In genomic region chr14:22875003-22875747, GRCh38 we compare ENCODE assay signal across 23 cellular contexts. TPM values are rescaled to one million over a fixed set of nuclear protein-coding genes. Genes with fewer than 3 reads are reported as not detected.
A peak's percentile ranks its signal among the peaks of the same experiment; 100 is the strongest.
DNase-seq lines count a peak whose midpoint lies in the region; ATAC-seq and TF ChIP-seq lines count a peak whose summit lies in the region.
"Had no signal": no experiment of that assay in that cellular context is flagged by ENCODE, and none has a peak within 500 bp of the region (broad histone marks: within the 10 kb centered on the region; RNA-seq: fewer than 3 reads in every experiment).

No MANE protein-coding gene starts in this region.

- no peaks in the 10 kb centered on the region for H3K9me3 Mint-ChIP-seq in activated CD4-positive, alpha-beta T cell treated with anti-CD3 and anti-CD28 coated beads, Interleukin-2, amount 10 ng/mL, durations not matched to agents 7 days and 5 days
- no peaks in the 10 kb centered on the region for H3K9me3 Mint-ChIP-seq in activated CD4-positive, alpha-beta T cell treated with anti-CD3 and anti-CD28 coated beads for 36 hours (ENCODE audit: low read depth)
- no peaks in the 10 kb centered on the region for H3K9me3 Mint-ChIP-seq in endothelial cell (ENCODE audit: unreplicated experiment)
- H3K9me3 Mint-ChIP-seq: GM23338 had no signal

- no peak overlapping the region for H2BK15ac ChIP-seq in neuronal stem cell (ENCODE audit: low read length)

- no peaks in the 10 kb centered on the region for H3K27me3 Mint-ChIP-seq in activated CD4-positive, alpha-beta T cell treated with anti-CD3 and anti-CD28 coated beads, Interleukin-2, amount 10 ng/mL, durations not matched to agents 7 days and 5 days
- H3K27me3 Mint-ChIP-seq in activated CD4-positive, alpha-beta T cell treated with anti-CD3 and anti-CD28 coated beads for 36 hours = no peaks in the 10 kb centered on the region
- H3K27me3 Mint-ChIP-seq in endothelial cell (ENCODE audit: unreplicated experiment) = peaks cover 6% of the 10 kb centered on the region
- H3K27me3 Mint-ChIP-seq: B cell had no signal

- no peaks in the 10 kb centered on the region for H3K79me1 ChIP-seq in neuronal stem cell (ENCODE audit: low read depth, low read length)

- peaks cover 25% of the 10 kb centered on the region for H3K4me1 Mint-ChIP-seq in activated CD4-positive, alpha-beta T cell treated with anti-CD3 and anti-CD28 coated beads, Interleukin-2, amount 10 ng/mL, durations not matched to agents 7 days and 5 days
- peaks cover 29% of the 10 kb centered on the region for H3K4me1 Mint-ChIP-seq in activated CD4-positive, alpha-beta T cell treated with anti-CD3 and anti-CD28 coated beads for 36 hours
- H3K4me1 Mint-ChIP-seq in endothelial cell (ENCODE audit: unreplicated experiment) = peaks cover 13% of the 10 kb centered on the region

- no peak overlapping the region for H2BK5ac ChIP-seq in neuronal stem cell (ENCODE audit: low read length)

- H3K27me3 ChIP-seq in neuronal stem cell (ENCODE audit: control insufficient read depth in 3 of 3, insufficient read depth in 3 of 3, low read depth in 1 of 3, low read length in 3 of 3) = no peaks in the 10 kb centered on the region
- H3K27me3 ChIP-seq: Peyer's patch had no signal

- WGBS in neuronal stem cell (ENCODE audit: extremely low coverage in 2 of 2, insufficient read length in 2 of 2, insufficient replicate concordance in 1 of 2), 2 donors = no CpG with 5 or more reads among the region's 15 CpGs

- H3K4me3 ChIP-seq in neuronal stem cell (ENCODE audit: low read length in 2 of 2) = peak overlapping the region in 1 of 2 donors; percentile 53
- H3K4me3 ChIP-seq: GM23338, HAP-1, Peyer's patch had no signal

- no peak overlapping the region for H4K91ac ChIP-seq in neuronal stem cell (ENCODE audit: low read depth, low read length, poor library complexity)

- POLR2A ChIA-PET in activated CD4-positive, alpha-beta T cell treated with anti-CD3 and anti-CD28 coated beads, Interleukin-2, amount 10 ng/mL, durations not matched to agents 7 days and 5 days (lab: Charles Lee) = no interaction called here
- POLR2A ChIA-PET in activated CD4-positive, alpha-beta T cell treated with anti-CD3 and anti-CD28 coated beads for 36 hours (lab: Charles Lee) = no interaction called here

- H3K9ac ChIP-seq in neuronal stem cell (ENCODE audit: low read depth, low read length, poor library complexity) = no peak overlapping the region
- H3K9ac ChIP-seq: SK-N-SH had no signal

- no peaks in the 10 kb centered on the region for H3K9me3 ChIP-seq in neuronal stem cell (replicated peaks in 1 of 2; ENCODE audit: control insufficient read depth in 2 of 2, insufficient read depth in 1 of 2, low read depth in 1 of 2, low read length in 2 of 2)
- H3K9me3 ChIP-seq: HAP-1, Peyer's patch, SK-N-SH had no signal

- DNase-seq in activated CD4-positive, alpha-beta T cell treated with anti-CD3 and anti-CD28 coated beads, Interleukin-2, amount 10 ng/mL, durations not matched to agents 7 days and 5 days = no peak
- DNase-seq in activated CD4-positive, alpha-beta T cell treated with anti-CD3 and anti-CD28 coated beads for 36 hours = no peak
- DNase-seq in neuronal stem cell (ENCODE audit: low spot score) = no peak
- no peak for DNase-seq in endothelial cell (ENCODE audit: low spot score)
- no peak for DNase-seq in NCI-H69 (lab: John Stamatoyannopoulos, UW)
- DNase-seq in cerebellar cortex (ENCODE audit: low spot score) = no peak
- DNase-seq: Calu3, DMS79 treated with DMSO at 0.1 percent for 48 hours, IMR-90, NCI-H1092, NCI-H1417 treated with DMSO at 0.1 percent for 48 hours, NCI-H1694 treated with DMSO at 0.1 percent for 48 hours, NCI-H2081, NCI-H2227 treated with DMSO at 0.1 percent for 48 hours, NCI-H526 treated with DMSO at 0.1 percent for 48 hours, Peyer's patch, SK-N-SH had no signal

- TF ChIP-seq CTCF in endothelial cell (IDR thresholded peaks at IDR 0.05; ENCODE audit: unreplicated experiment) = no peak

- H2AFZ ChIP-seq in neuronal stem cell (ENCODE audit: low read length) = no peak overlapping the region
- H2AFZ ChIP-seq: GM23338 had no signal

- H3K27ac Mint-ChIP-seq in activated CD4-positive, alpha-beta T cell treated with anti-CD3 and anti-CD28 coated beads, Interleukin-2, amount 10 ng/mL, durations not matched to agents 7 days and 5 days = peak overlapping the region; percentile 14
- no peak overlapping the region for H3K27ac Mint-ChIP-seq in activated CD4-positive, alpha-beta T cell treated with anti-CD3 and anti-CD28 coated beads for 36 hours
- no peak overlapping the region for H3K27ac Mint-ChIP-seq in endothelial cell (ENCODE audit: unreplicated experiment)
- H3K27ac Mint-ChIP-seq: GM23338 had no signal

- H3K18ac ChIP-seq in neuronal stem cell (ENCODE audit: low read length) = no peak overlapping the region

- intact Hi-C loops in activated CD4-positive, alpha-beta T cell treated with anti-CD3 and anti-CD28 coated beads for 36 hours (cut with DNase I, micrococcal nuclease) = no loop called here

- CTCF ChIA-PET in activated CD4-positive, alpha-beta T cell treated with anti-CD3 and anti-CD28 coated beads, Interleukin-2, amount 10 ng/mL, durations not matched to agents 7 days and 5 days (lab: Charles Lee) = interaction anchor here (1.4 to 5.2 kb wide), 4 partner anchors 10 to 44 kb away, joined by 4 to 50 read pairs (median 20); no protein-coding TSS in a partner anchor
- CTCF ChIA-PET in activated CD4-positive, alpha-beta T cell treated with anti-CD3 and anti-CD28 coated beads for 36 hours (lab: Charles Lee) = interaction anchor here (1.4 to 6.7 kb wide), 3 partner anchors 12 to 52 kb away, joined by 5 to 66 read pairs (median 23); no protein-coding TSS in a partner anchor

- H3K27ac ChIP-seq in neuronal stem cell (replicated peaks; ENCODE audit: low read length) = no peak overlapping the region
- H3K27ac ChIP-seq: 22Rv1, C4-2B, Peyer's patch had no signal

- peaks cover 1 to 2% of the 10 kb centered on the region in 2 donors for H3K4me1 ChIP-seq in neuronal stem cell (ENCODE audit: control insufficient read depth in 2 of 2, insufficient read depth in 1 of 2, low read depth in 1 of 2, low read length in 2 of 2)

- no peak overlapping the region for H4K8ac ChIP-seq in neuronal stem cell (ENCODE audit: low read depth, low read length)

- H3K36me3 Mint-ChIP-seq in activated CD4-positive, alpha-beta T cell treated with anti-CD3 and anti-CD28 coated beads, Interleukin-2, amount 10 ng/mL, durations not matched to agents 7 days and 5 days (ENCODE audit: low read depth) = peaks cover 40% of the 10 kb centered on the region
- peaks cover 35% of the 10 kb centered on the region for H3K36me3 Mint-ChIP-seq in activated CD4-positive, alpha-beta T cell treated with anti-CD3 and anti-CD28 coated beads for 36 hours (ENCODE audit: low read depth)
- peaks cover 42% of the 10 kb centered on the region for H3K36me3 Mint-ChIP-seq in endothelial cell (ENCODE audit: low read depth, unreplicated experiment)

- peaks cover 8 to 29% of the 10 kb centered on the region in 2 donors for H3K36me3 ChIP-seq in neuronal stem cell (replicated peaks in 1 of 2; ENCODE audit: control insufficient read depth in 2 of 2, insufficient read depth in 2 of 2, low read length in 2 of 2)

- TF ChIP-seq EP300 in Ishikawa (IDR thresholded peaks at IDR 0.05; ENCODE audit: borderline replicate concordance) = no peak

- peak overlapping the region; percentile 2 for H3K4ac ChIP-seq in neuronal stem cell (ENCODE audit: low read length)

- H3K4me3 Mint-ChIP-seq in activated CD4-positive, alpha-beta T cell treated with anti-CD3 and anti-CD28 coated beads, Interleukin-2, amount 10 ng/mL, durations not matched to agents 7 days and 5 days = no peak overlapping the region
- no peak overlapping the region for H3K4me3 Mint-ChIP-seq in activated CD4-positive, alpha-beta T cell treated with anti-CD3 and anti-CD28 coated beads for 36 hours
- no peak overlapping the region for H3K4me3 Mint-ChIP-seq in endothelial cell (ENCODE audit: unreplicated experiment)
- H3K4me3 Mint-ChIP-seq: B cell, GM23338 had no signal

- no peak overlapping the region for H2BK120ac ChIP-seq in neuronal stem cell (ENCODE audit: low read depth, low read length)

- H3K23ac ChIP-seq in neuronal stem cell (ENCODE audit: low read depth, low read length, poor library complexity) = peak overlapping the region; percentile 71

- no peak overlapping the region for H2BK12ac ChIP-seq in neuronal stem cell (ENCODE audit: low read length)

- no peak overlapping the region for H3K4me2 ChIP-seq in neuronal stem cell (ENCODE audit: insufficient read depth, low read length, poor library complexity, severe bottlenecking)
- H3K4me2 ChIP-seq: GM23338, SK-N-SH had no signal

- H2AK5ac ChIP-seq in neuronal stem cell (ENCODE audit: low read depth, low read length) = no peak overlapping the region

- ATAC-seq in activated CD4-positive, alpha-beta T cell treated with anti-CD3 and anti-CD28 coated beads for 36 hours = no peak
- ATAC-seq: GM23338 had no signal

- TF ChIP-seq RAD21 in Ishikawa (IDR thresholded peaks at IDR 0.05; ENCODE audit: low read depth) = no peak

- no peak overlapping the region for H3K14ac ChIP-seq in neuronal stem cell (ENCODE audit: low read length)

RNA-seq across cellular contexts. Expression of gene LRP10, which starts 3.6 kb away (rescaled TPM):
- 10 to 100 TPM; 60.0 to 63.5 TPM for total RNA-seq in activated CD4-positive, alpha-beta T cell treated with anti-CD3 and anti-CD28 coated beads, Interleukin-2, amount 10 ng/mL, durations not matched to agents 7 days and 5 days
- total RNA-seq in activated CD4-positive, alpha-beta T cell treated with anti-CD3 and anti-CD28 coated beads for 36 hours = 10 to 100 TPM; 36.3 to 41.8 TPM
- 4.7 TPM for polyA plus RNA-seq in neuronal stem cell (2013, experiment 1 of 2)
- polyA plus RNA-seq in neuronal stem cell (2013, experiment 2 of 2) = 4.6 TPM
- total RNA-seq in endothelial cell (ENCODE audit: unreplicated experiment) = 105 TPM

RNA-seq across cellular contexts. Expression of gene REM2, which starts 7.8 kb away (rescaled TPM):
- under 1 TPM; 0.52 to 0.69 TPM for total RNA-seq in activated CD4-positive, alpha-beta T cell treated with anti-CD3 and anti-CD28 coated beads, Interleukin-2, amount 10 ng/mL, durations not matched to agents 7 days and 5 days
- total RNA-seq in activated CD4-positive, alpha-beta T cell treated with anti-CD3 and anti-CD28 coated beads for 36 hours = under 1 TPM; 0.33 to 0.48 TPM
- polyA plus RNA-seq in neuronal stem cell (2013, experiment 1 of 2) = 1.8 TPM
- 1.8 TPM for polyA plus RNA-seq in neuronal stem cell (2013, experiment 2 of 2)
- 0.36 TPM for total RNA-seq in endothelial cell (ENCODE audit: unreplicated experiment)

RNA-seq across cellular contexts. Expression of gene MMP14, which starts 38.8 kb away (rescaled TPM):
- total RNA-seq in activated CD4-positive, alpha-beta T cell treated with anti-CD3 and anti-CD28 coated beads, Interleukin-2, amount 10 ng/mL, durations not matched to agents 7 days and 5 days = 1 to 10 TPM; 1.8 to 2.1 TPM
- 1 to 10 TPM; 2.0 to 2.1 TPM for total RNA-seq in activated CD4-positive, alpha-beta T cell treated with anti-CD3 and anti-CD28 coated beads for 36 hours
- polyA plus RNA-seq in neuronal stem cell (2013, experiment 1 of 2) = 34.0 TPM
- 34.3 TPM for polyA plus RNA-seq in neuronal stem cell (2013, experiment 2 of 2)
- 819 TPM for total RNA-seq in endothelial cell (ENCODE audit: unreplicated experiment)

RNA-seq across cellular contexts. Expression of gene RBM23, which starts 43.8 kb away (rescaled TPM):
- 10 to 100 TPM; 79.0 to 79.6 TPM for total RNA-seq in activated CD4-positive, alpha-beta T cell treated with anti-CD3 and anti-CD28 coated beads, Interleukin-2, amount 10 ng/mL, durations not matched to agents 7 days and 5 days
- 10 to 100 TPM; 61.6 to 68.6 TPM for total RNA-seq in activated CD4-positive, alpha-beta T cell treated with anti-CD3 and anti-CD28 coated beads for 36 hours
- polyA plus RNA-seq in neuronal stem cell (2013, experiment 1 of 2) = 58.0 TPM
- polyA plus RNA-seq in neuronal stem cell (2013, experiment 2 of 2) = 55.8 TPM
- total RNA-seq in endothelial cell (ENCODE audit: unreplicated experiment) = 52.4 TPM

RNA-seq across cellular contexts. Expression of gene MRPL52, which starts 45.5 kb away (rescaled TPM):
- total RNA-seq in activated CD4-positive, alpha-beta T cell treated with anti-CD3 and anti-CD28 coated beads, Interleukin-2, amount 10 ng/mL, durations not matched to agents 7 days and 5 days = 100 to 1,000 TPM; 101 to 112 TPM
- total RNA-seq in activated CD4-positive, alpha-beta T cell treated with anti-CD3 and anti-CD28 coated beads for 36 hours = 100 to 1,000 TPM; 115 to 136 TPM
- polyA plus RNA-seq in neuronal stem cell (2013, experiment 1 of 2) = 193 TPM
- polyA plus RNA-seq in neuronal stem cell (2013, experiment 2 of 2) = 197 TPM
- 126 TPM for total RNA-seq in endothelial cell (ENCODE audit: unreplicated experiment)

Comparison
In these comparisons a context has a peak if more than half of its experiments do, and no peak if none do; other contexts are left out.
1. RNA of gene MMP14, which starts 38.8 kb away (total RNA-seq): 819 TPM in endothelial cell (single experiment); 1.8 to 2.1 TPM in activated CD4-positive, alpha-beta T cell treated with anti-CD3 and anti-CD28 coated beads, Interleukin-2, amount 10 ng/mL, durations not matched to agents 7 days and 5 days and 2.0 to 2.1 TPM in activated CD4-positive, alpha-beta T cell treated with anti-CD3 and anti-CD28 coated beads for 36 hours; every median in the first group is over 100 times any median in the second.